Comparison of ENCODE assay signal across 1 cellular context in the genomic region with DNA sequence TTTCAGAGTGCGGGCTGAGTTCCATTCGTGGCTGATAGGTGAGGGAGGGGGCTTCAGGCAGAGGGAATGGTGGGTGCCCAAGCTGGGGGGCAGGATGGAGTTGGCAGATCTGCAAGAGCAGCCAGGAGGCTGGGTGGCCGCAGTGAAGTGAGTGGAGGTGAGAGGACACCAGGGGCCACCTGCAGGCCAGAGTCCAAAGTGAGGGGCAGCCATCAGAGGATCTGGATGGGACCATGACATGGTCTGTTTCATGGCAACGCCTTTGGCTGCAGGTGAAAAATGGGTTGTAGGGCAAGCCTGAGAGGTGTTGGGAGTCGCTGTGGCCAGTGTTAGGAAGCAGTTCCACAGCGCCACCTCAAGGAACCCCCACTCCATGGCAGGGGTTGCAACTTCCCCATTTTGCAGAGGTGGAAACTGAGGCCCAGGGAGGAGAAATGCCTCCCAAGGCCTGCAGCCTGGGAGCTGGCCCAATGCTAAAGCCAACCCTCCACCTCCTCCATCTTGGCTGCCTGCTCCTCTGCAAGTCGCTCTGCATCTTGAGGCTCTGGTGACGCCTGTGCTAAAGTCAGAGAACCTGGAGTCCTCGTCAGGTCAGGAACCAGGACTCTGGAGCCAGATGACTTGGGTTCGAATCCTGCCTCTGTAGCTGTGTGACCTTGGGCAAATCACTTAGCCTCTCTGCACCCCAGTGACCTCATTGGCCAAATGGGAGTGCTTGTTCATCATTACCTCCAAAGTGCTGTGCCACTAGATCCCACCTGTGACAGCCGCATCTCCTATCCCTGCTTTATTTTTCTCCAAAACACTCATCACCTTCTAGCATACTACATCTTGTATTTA.
TF ChIP-seq lines count a peak whose summit lies in the region.

No MANE protein-coding gene starts in this region.

TF ChIP-seq in HepG2, 621 proteins besides CTCF, POLR2A, EP300 and RAD21 (continued from another document and continues in another):
- peak; percentile 97; the same call in 1 of the 2 replicates for TF ChIP-seq ZMYM3 (CRISPR knock-in tag; IDR thresholded peaks at IDR 0.05)
- peak; percentile 57; the same call in 1 of the 2 replicates for TF ChIP-seq GATAD2A (CRISPR knock-in tag; IDR thresholded peaks at IDR 0.05)
- TF ChIP-seq SOX6 (IDR thresholded peaks at IDR 0.05): no peak
- TF ChIP-seq SOX6 (CRISPR knock-in tag; IDR thresholded peaks at IDR 0.05): peak; percentile 54; the same call in 1 of the 2 replicates
- no peak for TF ChIP-seq TCF7L2 (IDR thresholded peaks at IDR 0.05; ENCODE audit: low read depth, low read length)
- TF ChIP-seq, protein P1, sequence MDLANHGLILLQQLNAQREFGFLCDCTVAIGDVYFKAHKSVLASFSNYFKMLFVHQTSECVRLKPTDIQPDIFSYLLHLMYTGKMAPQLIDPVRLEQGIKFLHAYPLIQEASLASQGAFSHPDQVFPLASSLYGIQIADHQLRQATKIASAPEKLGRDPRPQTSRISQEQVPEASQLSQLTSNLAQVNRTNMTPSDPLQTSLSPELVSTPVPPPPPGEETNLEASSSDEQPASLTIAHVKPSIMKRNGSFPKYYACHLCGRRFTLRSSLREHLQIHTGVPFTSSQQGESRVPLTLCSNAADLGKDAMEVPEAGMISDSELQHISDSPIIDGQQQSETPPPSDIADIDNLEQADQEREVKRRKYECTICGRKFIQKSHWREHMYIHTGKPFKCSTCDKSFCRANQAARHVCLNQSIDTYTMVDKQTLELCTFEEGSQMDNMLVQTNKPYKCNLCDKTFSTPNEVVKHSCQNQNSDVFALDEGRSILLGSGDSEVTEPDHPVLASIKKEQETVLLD (CRISPR knock-in tag; IDR thresholded peaks at IDR 0.05; ENCODE audit: low read depth): no peak
- no peak for TF ChIP-seq ATF7 (IDR thresholded peaks at IDR 0.05)
- TF ChIP-seq ATF7 (CRISPR knock-in tag; IDR thresholded peaks at IDR 0.05): no peak
- TF ChIP-seq ZNF263 (CRISPR knock-in tag; IDR thresholded peaks at IDR 0.05): no peak
- peak; percentile 54; the same call in 1 of the 2 replicates for TF ChIP-seq ZNF616 (CRISPR knock-in tag; IDR thresholded peaks at IDR 0.05; ENCODE audit: low read depth)
- TF ChIP-seq, protein P2, sequence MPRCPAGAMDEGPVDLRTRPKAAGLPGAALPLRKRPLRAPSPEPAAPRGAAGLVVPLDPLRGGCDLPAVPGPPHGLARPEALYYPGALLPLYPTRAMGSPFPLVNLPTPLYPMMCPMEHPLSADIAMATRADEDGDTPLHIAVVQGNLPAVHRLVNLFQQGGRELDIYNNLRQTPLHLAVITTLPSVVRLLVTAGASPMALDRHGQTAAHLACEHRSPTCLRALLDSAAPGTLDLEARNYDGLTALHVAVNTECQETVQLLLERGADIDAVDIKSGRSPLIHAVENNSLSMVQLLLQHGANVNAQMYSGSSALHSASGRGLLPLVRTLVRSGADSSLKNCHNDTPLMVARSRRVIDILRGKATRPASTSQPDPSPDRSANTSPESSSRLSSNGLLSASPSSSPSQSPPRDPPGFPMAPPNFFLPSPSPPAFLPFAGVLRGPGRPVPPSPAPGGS (CRISPR knock-in tag; IDR thresholded peaks at IDR 0.05): 0 out of 2 replicates have a peak, but pooled peaks have one; percentile 32
- TF ChIP-seq, protein P3, sequence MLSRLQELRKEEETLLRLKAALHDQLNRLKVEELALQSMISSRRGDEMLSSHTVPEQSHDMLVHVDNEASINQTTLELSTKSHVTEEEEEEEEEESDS (CRISPR knock-in tag; IDR thresholded peaks at IDR 0.05; ENCODE audit: borderline replicate concordance): no peak
- no peak for TF ChIP-seq TOPORS (CRISPR knock-in tag; IDR thresholded peaks at IDR 0.05)
- TF ChIP-seq ZFP36L2 (CRISPR knock-in tag; IDR thresholded peaks at IDR 0.05): no peak
- TF ChIP-seq, protein P4, sequence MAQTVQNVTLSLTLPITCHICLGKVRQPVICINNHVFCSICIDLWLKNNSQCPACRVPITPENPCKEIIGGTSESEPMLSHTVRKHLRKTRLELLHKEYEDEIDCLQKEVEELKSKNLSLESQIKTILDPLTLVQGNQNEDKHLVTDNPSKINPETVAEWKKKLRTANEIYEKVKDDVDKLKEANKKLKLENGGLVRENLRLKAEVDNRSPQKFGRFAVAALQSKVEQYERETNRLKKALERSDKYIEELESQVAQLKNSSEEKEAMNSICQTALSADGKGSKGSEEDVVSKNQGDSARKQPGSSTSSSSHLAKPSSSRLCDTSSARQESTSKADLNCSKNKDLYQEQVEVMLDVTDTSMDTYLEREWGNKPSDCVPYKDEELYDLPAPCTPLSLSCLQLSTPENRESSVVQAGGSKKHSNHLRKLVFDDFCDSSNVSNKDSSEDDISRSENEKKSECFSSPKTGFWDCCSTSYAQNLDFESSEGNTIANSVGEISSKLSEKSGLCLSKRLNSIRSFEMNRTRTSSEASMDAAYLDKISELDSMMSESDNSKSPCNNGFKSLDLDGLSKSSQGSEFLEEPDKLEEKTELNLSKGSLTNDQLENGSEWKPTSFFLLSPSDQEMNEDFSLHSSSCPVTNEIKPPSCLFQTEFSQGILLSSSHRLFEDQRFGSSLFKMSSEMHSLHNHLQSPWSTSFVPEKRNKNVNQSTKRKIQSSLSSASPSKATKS (CRISPR knock-in tag; IDR thresholded peaks at IDR 0.05): no peak
- TF ChIP-seq ZBTB38 (CRISPR knock-in tag; IDR thresholded peaks at IDR 0.05): peak; percentile 31; the same call in 1 of the 2 replicates
- TF ChIP-seq TAF1 (CRISPR knock-in tag; IDR thresholded peaks at IDR 0.05): peak; percentile 29; the same call in 1 of the 2 replicates
- TF ChIP-seq SP1 (IDR thresholded peaks at IDR 0.05): no peak
- peak; percentile 24; the same call in 1 of the 2 replicates for TF ChIP-seq SP1 (CRISPR knock-in tag; IDR thresholded peaks at IDR 0.05)
- no peak for TF ChIP-seq KDM6A (CRISPR knock-in tag; IDR thresholded peaks at IDR 0.05; ENCODE audit: low read depth)
- 0 out of 2 replicates have a peak, but pooled peaks have one; percentile 53 for TF ChIP-seq ZNF501 (CRISPR knock-in tag; IDR thresholded peaks at IDR 0.05)
- TF ChIP-seq SMAD1 (CRISPR knock-in tag; IDR thresholded peaks at IDR 0.05; ENCODE audit: borderline replicate concordance, low read depth): no peak; the same call in 1 of the 2 replicates
- TF ChIP-seq ZNF543 (CRISPR knock-in tag; IDR thresholded peaks at IDR 0.05): peak; percentile 95
- TF ChIP-seq ZNF546 (CRISPR knock-in tag; conservative IDR thresholded peaks at IDR 0.05): no peak
- TF ChIP-seq, protein P5, sequence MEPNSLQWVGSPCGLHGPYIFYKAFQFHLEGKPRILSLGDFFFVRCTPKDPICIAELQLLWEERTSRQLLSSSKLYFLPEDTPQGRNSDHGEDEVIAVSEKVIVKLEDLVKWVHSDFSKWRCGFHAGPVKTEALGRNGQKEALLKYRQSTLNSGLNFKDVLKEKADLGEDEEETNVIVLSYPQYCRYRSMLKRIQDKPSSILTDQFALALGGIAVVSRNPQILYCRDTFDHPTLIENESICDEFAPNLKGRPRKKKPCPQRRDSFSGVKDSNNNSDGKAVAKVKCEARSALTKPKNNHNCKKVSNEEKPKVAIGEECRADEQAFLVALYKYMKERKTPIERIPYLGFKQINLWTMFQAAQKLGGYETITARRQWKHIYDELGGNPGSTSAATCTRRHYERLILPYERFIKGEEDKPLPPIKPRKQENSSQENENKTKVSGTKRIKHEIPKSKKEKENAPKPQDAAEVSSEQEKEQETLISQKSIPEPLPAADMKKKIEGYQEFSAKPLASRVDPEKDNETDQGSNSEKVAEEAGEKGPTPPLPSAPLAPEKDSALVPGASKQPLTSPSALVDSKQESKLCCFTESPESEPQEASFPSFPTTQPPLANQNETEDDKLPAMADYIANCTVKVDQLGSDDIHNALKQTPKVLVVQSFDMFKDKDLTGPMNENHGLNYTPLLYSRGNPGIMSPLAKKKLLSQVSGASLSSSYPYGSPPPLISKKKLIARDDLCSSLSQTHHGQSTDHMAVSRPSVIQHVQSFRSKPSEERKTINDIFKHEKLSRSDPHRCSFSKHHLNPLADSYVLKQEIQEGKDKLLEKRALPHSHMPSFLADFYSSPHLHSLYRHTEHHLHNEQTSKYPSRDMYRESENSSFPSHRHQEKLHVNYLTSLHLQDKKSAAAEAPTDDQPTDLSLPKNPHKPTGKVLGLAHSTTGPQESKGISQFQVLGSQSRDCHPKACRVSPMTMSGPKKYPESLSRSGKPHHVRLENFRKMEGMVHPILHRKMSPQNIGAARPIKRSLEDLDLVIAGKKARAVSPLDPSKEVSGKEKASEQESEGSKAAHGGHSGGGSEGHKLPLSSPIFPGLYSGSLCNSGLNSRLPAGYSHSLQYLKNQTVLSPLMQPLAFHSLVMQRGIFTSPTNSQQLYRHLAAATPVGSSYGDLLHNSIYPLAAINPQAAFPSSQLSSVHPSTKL (CRISPR knock-in tag; IDR thresholded peaks at IDR 0.05): peak; percentile 51
- peak; percentile 63; the same call in 1 of the 2 replicates for TF ChIP-seq KDM3A (CRISPR knock-in tag; IDR thresholded peaks at IDR 0.05; ENCODE audit: low read depth)
- TF ChIP-seq, protein P6, sequence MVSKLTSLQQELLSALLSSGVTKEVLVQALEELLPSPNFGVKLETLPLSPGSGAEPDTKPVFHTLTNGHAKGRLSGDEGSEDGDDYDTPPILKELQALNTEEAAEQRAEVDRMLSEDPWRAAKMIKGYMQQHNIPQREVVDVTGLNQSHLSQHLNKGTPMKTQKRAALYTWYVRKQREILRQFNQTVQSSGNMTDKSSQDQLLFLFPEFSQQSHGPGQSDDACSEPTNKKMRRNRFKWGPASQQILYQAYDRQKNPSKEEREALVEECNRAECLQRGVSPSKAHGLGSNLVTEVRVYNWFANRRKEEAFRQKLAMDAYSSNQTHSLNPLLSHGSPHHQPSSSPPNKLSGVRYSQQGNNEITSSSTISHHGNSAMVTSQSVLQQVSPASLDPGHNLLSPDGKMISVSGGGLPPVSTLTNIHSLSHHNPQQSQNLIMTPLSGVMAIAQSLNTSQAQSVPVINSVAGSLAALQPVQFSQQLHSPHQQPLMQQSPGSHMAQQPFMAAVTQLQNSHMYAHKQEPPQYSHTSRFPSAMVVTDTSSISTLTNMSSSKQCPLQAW (CRISPR knock-in tag; IDR thresholded peaks at IDR 0.05): peak; percentile 83
- TF ChIP-seq PHF8 (CRISPR knock-in tag; IDR thresholded peaks at IDR 0.05): no peak
- TF ChIP-seq, protein P7, sequence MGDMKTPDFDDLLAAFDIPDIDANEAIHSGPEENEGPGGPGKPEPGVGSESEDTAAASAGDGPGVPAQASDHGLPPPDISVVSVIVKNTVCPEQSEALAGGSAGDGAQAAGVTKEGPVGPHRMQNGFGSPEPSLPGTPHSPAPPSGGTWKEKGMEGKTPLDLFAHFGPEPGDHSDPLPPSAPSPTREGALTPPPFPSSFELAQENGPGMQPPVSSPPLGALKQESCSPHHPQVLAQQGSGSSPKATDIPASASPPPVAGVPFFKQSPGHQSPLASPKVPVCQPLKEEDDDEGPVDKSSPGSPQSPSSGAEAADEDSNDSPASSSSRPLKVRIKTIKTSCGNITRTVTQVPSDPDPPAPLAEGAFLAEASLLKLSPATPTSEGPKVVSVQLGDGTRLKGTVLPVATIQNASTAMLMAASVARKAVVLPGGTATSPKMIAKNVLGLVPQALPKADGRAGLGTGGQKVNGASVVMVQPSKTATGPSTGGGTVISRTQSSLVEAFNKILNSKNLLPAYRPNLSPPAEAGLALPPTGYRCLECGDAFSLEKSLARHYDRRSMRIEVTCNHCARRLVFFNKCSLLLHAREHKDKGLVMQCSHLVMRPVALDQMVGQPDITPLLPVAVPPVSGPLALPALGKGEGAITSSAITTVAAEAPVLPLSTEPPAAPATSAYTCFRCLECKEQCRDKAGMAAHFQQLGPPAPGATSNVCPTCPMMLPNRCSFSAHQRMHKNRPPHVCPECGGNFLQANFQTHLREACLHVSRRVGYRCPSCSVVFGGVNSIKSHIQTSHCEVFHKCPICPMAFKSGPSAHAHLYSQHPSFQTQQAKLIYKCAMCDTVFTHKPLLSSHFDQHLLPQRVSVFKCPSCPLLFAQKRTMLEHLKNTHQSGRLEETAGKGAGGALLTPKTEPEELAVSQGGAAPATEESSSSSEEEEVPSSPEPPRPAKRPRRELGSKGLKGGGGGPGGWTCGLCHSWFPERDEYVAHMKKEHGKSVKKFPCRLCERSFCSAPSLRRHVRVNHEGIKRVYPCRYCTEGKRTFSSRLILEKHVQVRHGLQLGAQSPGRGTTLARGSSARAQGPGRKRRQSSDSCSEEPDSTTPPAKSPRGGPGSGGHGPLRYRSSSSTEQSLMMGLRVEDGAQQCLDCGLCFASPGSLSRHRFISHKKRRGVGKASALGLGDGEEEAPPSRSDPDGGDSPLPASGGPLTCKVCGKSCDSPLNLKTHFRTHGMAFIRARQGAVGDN (CRISPR knock-in tag; IDR thresholded peaks at IDR 0.05): peak; percentile 64
- TF ChIP-seq FOSL1 (CRISPR knock-in tag; IDR thresholded peaks at IDR 0.05; ENCODE audit: borderline replicate concordance): no peak
- TF ChIP-seq NR2F1 (CRISPR knock-in tag; IDR thresholded peaks at IDR 0.05): peak in 1 of 2 experiments; percentile 9; a peak in 1 of 4 replicates
- no peak for TF ChIP-seq GATA4 (IDR thresholded peaks at IDR 0.05; ENCODE audit: borderline replicate concordance, low read depth)
- TF ChIP-seq ZFP82 (CRISPR knock-in tag; IDR thresholded peaks at IDR 0.05; ENCODE audit: borderline replicate concordance): no peak
- TF ChIP-seq, protein P8, sequence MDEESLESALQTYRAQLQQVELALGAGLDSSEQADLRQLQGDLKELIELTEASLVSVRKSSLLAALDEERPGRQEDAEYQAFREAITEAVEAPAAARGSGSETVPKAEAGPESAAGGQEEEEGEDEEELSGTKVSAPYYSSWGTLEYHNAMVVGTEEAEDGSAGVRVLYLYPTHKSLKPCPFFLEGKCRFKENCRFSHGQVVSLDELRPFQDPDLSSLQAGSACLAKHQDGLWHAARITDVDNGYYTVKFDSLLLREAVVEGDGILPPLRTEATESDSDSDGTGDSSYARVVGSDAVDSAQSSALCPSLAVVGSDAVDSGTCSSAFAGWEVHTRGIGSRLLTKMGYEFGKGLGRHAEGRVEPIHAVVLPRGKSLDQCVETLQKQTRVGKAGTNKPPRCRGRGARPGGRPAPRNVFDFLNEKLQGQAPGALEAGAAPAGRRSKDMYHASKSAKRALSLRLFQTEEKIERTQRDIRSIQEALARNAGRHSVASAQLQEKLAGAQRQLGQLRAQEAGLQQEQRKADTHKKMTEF (CRISPR knock-in tag; IDR thresholded peaks at IDR 0.05): peak; percentile 51; the same call in 1 of the 2 replicates
- TF ChIP-seq NR2F6 (IDR thresholded peaks at IDR 0.05): peak; percentile 16; the same call in 1 of the 2 replicates
- TF ChIP-seq NR2F6 (CRISPR knock-in tag; IDR thresholded peaks at IDR 0.05): peak; percentile 72
- TF ChIP-seq ADNP (CRISPR knock-in tag; IDR thresholded peaks at IDR 0.05): peak; percentile 93; the same call in 1 of the 2 replicates
- TF ChIP-seq MED1 (CRISPR knock-in tag; IDR thresholded peaks at IDR 0.05): no peak; the same call in 1 of the 2 replicates
- TF ChIP-seq SNAI1 (CRISPR knock-in tag; IDR thresholded peaks at IDR 0.05; ENCODE audit: borderline replicate concordance): 0 out of 2 replicates have a peak, but pooled peaks have one; percentile 59
